17 cellular contexts compared by ENCODE assay signal in the genomic region with DNA sequence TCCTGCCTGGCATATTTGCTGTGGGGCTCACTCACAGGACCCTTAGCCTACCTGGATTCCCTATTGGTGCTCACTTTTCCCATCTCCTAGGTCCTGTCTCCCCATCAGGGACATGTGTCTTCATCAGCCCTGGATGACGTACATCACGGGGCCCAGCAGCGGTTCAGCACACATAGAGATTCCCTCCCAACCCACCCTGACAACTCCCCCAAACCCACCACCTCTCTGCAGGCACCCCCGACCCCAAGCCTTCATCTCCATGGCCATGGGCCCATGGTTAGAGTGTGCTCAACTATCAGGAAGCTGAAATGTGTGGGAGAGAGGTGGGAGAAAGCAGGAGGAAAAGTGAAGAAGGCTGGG. TPM values are rescaled to one million over a fixed set of nuclear protein-coding genes. Genes with fewer than 3 reads are reported as not detected.
DNase-seq lines count a peak whose midpoint lies in the region; ATAC-seq and TF ChIP-seq lines count a peak whose summit lies in the region.
"Had no signal": no experiment of that assay in that cellular context is flagged by ENCODE, and none has a peak within 500 bp of the region (broad histone marks: within the 10 kb centered on the region; RNA-seq: fewer than 3 reads in every experiment).

No MANE protein-coding gene starts in this region.

- DNase-seq in H9, result no peak
- peak; percentile 49 for DNase-seq in mesenteric fat pad (ENCODE audit: low spot score)
- no peak for DNase-seq in neuronal stem cell (ENCODE audit: low spot score)
- peak; percentile 32 for DNase-seq in upper lobe of right lung
- DNase-seq in RWPE1 (ENCODE audit: low spot score), result no peak
- no peak for DNase-seq in NCI-H524 (lab: John Stamatoyannopoulos, UW)
- DNase-seq: 8988T; Calu3; CD4-positive, alpha-beta memory T cell; GF-D8 had no signal

- H3K4me1 Mint-ChIP-seq in H9, result peaks cover 23 to 31% of the 10 kb centered on the region in 2 experiments

- no peaks in the 10 kb centered on the region; a peak in 1 of 7 replicates for H3K36me3 Mint-ChIP-seq in H9 (ENCODE audit: insufficient read depth in 1 of 3, low read depth in 3 of 3)

- H3K23ac ChIP-seq in H9 (ENCODE audit: insufficient read length, low read depth, low read length) (no peak overlapping the region), neuronal stem cell (ENCODE audit: low read depth, low read length, poor library complexity) (no peak overlapping the region)

- H2BK120ac ChIP-seq in H9 (ENCODE audit: low read depth, low read length, poor library complexity, severe bottlenecking) (no peak overlapping the region), neuronal stem cell (ENCODE audit: low read depth, low read length) (no peak overlapping the region)

- no peak overlapping the region for H3K4me3 ChIP-seq in neuronal stem cell (ENCODE audit: low read length in 2 of 2)
- no peak overlapping the region for H3K4me3 ChIP-seq in upper lobe of right lung
- H3K4me3 ChIP-seq: BLaER1, GM23338 had no signal

- no peak overlapping the region for H4K91ac ChIP-seq in H9 (ENCODE audit: insufficient read length, low read depth, low read length)
- no peak overlapping the region for H4K91ac ChIP-seq in neuronal stem cell (ENCODE audit: low read depth, low read length, poor library complexity)

- H2BK5ac ChIP-seq in H9 (ENCODE audit: insufficient read length, low read length), result no peak overlapping the region
- H2BK5ac ChIP-seq in neuronal stem cell (ENCODE audit: low read length), result peak overlapping the region; percentile 5

- WGBS in H9 (ENCODE audit: extremely low coverage, insufficient read length, low lambda C conversion rate), result no CpG with 5 or more reads among the region's 4 CpGs
- WGBS in neuronal stem cell (ENCODE audit: extremely low coverage in 2 of 2, insufficient read length in 2 of 2, insufficient replicate concordance in 1 of 2), 2 donors, result no CpG with 5 or more reads among the region's 4 CpGs

- H2AFZ ChIP-seq in H9 (ENCODE audit: low read length) (no peak overlapping the region), neuronal stem cell (ENCODE audit: low read length) (no peak overlapping the region)
- H2AFZ ChIP-seq: GM23338 had no signal

- H3K4me2 ChIP-seq in H9 (ENCODE audit: insufficient read depth, insufficient read length, low read length) (no peak overlapping the region), neuronal stem cell (ENCODE audit: insufficient read depth, low read length, poor library complexity, severe bottlenecking) (no peak overlapping the region)
- H3K4me2 ChIP-seq: BLaER1, GM23338 had no signal

- H3K79me2 ChIP-seq in H9 (ENCODE audit: insufficient read depth, low read length), result no peaks in the 10 kb centered on the region

- no peak overlapping the region for H3T11ph ChIP-seq in H9 (ENCODE audit: low read length)

- POLR2A ChIA-PET in RWPE1 (lab: Yijun Ruan, JAX; ENCODE audit: low non-redundant PET), result no interaction called here

- peaks cover 2 to 5% of the 10 kb centered on the region in 2 donors for H3K36me3 ChIP-seq in neuronal stem cell (replicated peaks in 1 of 2; ENCODE audit: control insufficient read depth in 2 of 2, insufficient read depth in 2 of 2, low read length in 2 of 2)
- no peaks in the 10 kb centered on the region for H3K36me3 ChIP-seq in upper lobe of right lung

- H3K23me2 ChIP-seq in H9 (ENCODE audit: insufficient read length, low read depth, low read length, poor library complexity, severe bottlenecking), result no peaks in the 10 kb centered on the region

- H3K4ac ChIP-seq in H9 (ENCODE audit: low read depth, low read length) (no peak overlapping the region), neuronal stem cell (ENCODE audit: low read length) (no peak overlapping the region)

- H3K9me3 Mint-ChIP-seq in H9, result no peaks in the 10 kb centered on the region
- H3K9me3 Mint-ChIP-seq: CD14-positive monocyte; CD4-positive, alpha-beta memory T cell; GM23338 had no signal

- no peaks in the 10 kb centered on the region for H3K79me1 ChIP-seq in H9 (ENCODE audit: insufficient read depth, low read depth, low read length, poor library complexity, severe bottlenecking)
- H3K79me1 ChIP-seq in neuronal stem cell (ENCODE audit: low read depth, low read length), result no peaks in the 10 kb centered on the region

- H3K27me3 ChIP-seq in H9 (ENCODE audit: insufficient read depth, low read length), result no peaks in the 10 kb centered on the region
- H3K27me3 ChIP-seq in neuronal stem cell (ENCODE audit: control insufficient read depth in 3 of 3, insufficient read depth in 3 of 3, low read depth in 1 of 3, low read length in 3 of 3), result no peaks in the 10 kb centered on the region
- H3K27me3 ChIP-seq in upper lobe of right lung, result no peaks in the 10 kb centered on the region
- H3K27me3 ChIP-seq: BLaER1 had no signal

- H2BK12ac ChIP-seq in H9 (ENCODE audit: insufficient read length, low read depth, low read length) (no peak overlapping the region), neuronal stem cell (ENCODE audit: low read length) (no peak overlapping the region)

- H4K5ac ChIP-seq in H9 (ENCODE audit: insufficient read length, low read depth, low read length), result no peak overlapping the region

- H2BK15ac ChIP-seq in H9 (ENCODE audit: low read depth, low read length) (no peak overlapping the region), neuronal stem cell (ENCODE audit: low read length) (no peak overlapping the region)

- no peaks in the 10 kb centered on the region; the same call in none of the 2 replicates for H3K27me3 Mint-ChIP-seq in H9 (ENCODE audit: low read depth)
- H3K27me3 Mint-ChIP-seq: CD4-positive, alpha-beta memory T cell had no signal

- H3K9ac ChIP-seq in H9 (ENCODE audit: extremely low read depth, insufficient read length, low read length) (no peak overlapping the region), neuronal stem cell (ENCODE audit: low read depth, low read length, poor library complexity) (peak overlapping the region; percentile 54)
- H3K9ac ChIP-seq: BLaER1 had no signal

- H4K8ac ChIP-seq in H9 (replicated peaks; ENCODE audit: insufficient read length, low read depth, low read length) (no peak overlapping the region), neuronal stem cell (ENCODE audit: low read depth, low read length) (no peak overlapping the region)

- H3K4me3 Mint-ChIP-seq in H9, result no peak overlapping the region
- H3K4me3 Mint-ChIP-seq: CD14-positive monocyte; CD4-positive, alpha-beta memory T cell; GM23338 had no signal

- peak overlapping the region in 2 of 3 experiments; percentile 64 to 85; a peak in 3 of 7 replicates for H3K27ac Mint-ChIP-seq in H9
- H3K27ac Mint-ChIP-seq: GM23338 had no signal

- no peak for ATAC-seq in upper lobe of right lung
- no peak for ATAC-seq in HG02571 (IDR thresholded peaks at IDR 0.05; ENCODE audit: unreplicated experiment)
- ATAC-seq: HCT116 had no signal

- TF ChIP-seq CTCF in H9 (conservative IDR thresholded peaks at IDR 0.05), result no peak
- TF ChIP-seq CTCF in upper lobe of right lung (IDR thresholded peaks at IDR 0.05), result no peak
- no peak for TF ChIP-seq CTCF in RWPE1 (conservative IDR thresholded peaks at IDR 0.05; ENCODE audit: low read depth)

- H2AK5ac ChIP-seq in H9 (ENCODE audit: insufficient read length, low read length), result no peak overlapping the region
- no peak overlapping the region for H2AK5ac ChIP-seq in neuronal stem cell (ENCODE audit: low read depth, low read length)

- no peak overlapping the region for H2BK20ac ChIP-seq in H9 (ENCODE audit: low read depth, low read length, poor library complexity, severe bottlenecking)

- no peaks in the 10 kb centered on the region for H4K20me1 ChIP-seq in H9 (ENCODE audit: control insufficient read depth, insufficient read depth, insufficient read length)

- H3K27ac ChIP-seq in H9 (ENCODE audit: insufficient read length, low read depth, low read length) (no peak overlapping the region), neuronal stem cell (replicated peaks; ENCODE audit: low read length) (no peak overlapping the region), upper lobe of right lung (no peak overlapping the region), RWPE1 (no peak overlapping the region)
- H3K27ac ChIP-seq: BLaER1 had no signal

- H3K9me3 ChIP-seq in H9 (ENCODE audit: control insufficient read depth, low read depth, low read length) (no peaks in the 10 kb centered on the region), neuronal stem cell (replicated peaks in 1 of 2; ENCODE audit: control insufficient read depth in 2 of 2, insufficient read depth in 1 of 2, low read depth in 1 of 2, low read length in 2 of 2) (no peaks in the 10 kb centered on the region), upper lobe of right lung (no peaks in the 10 kb centered on the region)
- H3K9me3 ChIP-seq: BLaER1 had no signal

- H3K18ac ChIP-seq in H9 (ENCODE audit: insufficient read length, low read depth, low read length) (no peak overlapping the region), neuronal stem cell (ENCODE audit: low read length) (no peak overlapping the region)

- intact Hi-C loops in upper lobe of right lung (cut with DNase I), result no loop called here

- H3K4me1 ChIP-seq in H9 (ENCODE audit: insufficient read depth, low read length), result no peaks in the 10 kb centered on the region; the same call in 1 of the 2 replicates
- H3K4me1 ChIP-seq in neuronal stem cell (ENCODE audit: control insufficient read depth in 2 of 2, insufficient read depth in 1 of 2, low read depth in 1 of 2, low read length in 2 of 2), result peaks cover 7 to 13% of the 10 kb centered on the region in 2 donors
- no peaks in the 10 kb centered on the region for H3K4me1 ChIP-seq in upper lobe of right lung

- H3K56ac ChIP-seq in H9 (ENCODE audit: insufficient read length, low read depth, low read length), result no peak overlapping the region

- CTCF ChIA-PET in RWPE1 (lab: Yijun Ruan, JAX), result no interaction called here

- H3K14ac ChIP-seq in H9 (ENCODE audit: insufficient read depth, low read length) (no peak overlapping the region), neuronal stem cell (ENCODE audit: low read length) (no peak overlapping the region)

RNA-seq across cellular contexts. Expression of gene SPDEF, which starts 25.4 kb away (rescaled TPM):
- total RNA-seq in H9 (2021) (0.15 and 0.22 TPM in 2 replicates), mesenteric fat pad (0.16 TPM), upper lobe of right lung (1.3 TPM)
- 0.18 TPM for polyA plus RNA-seq in neuronal stem cell (2013, experiment 1 of 2)
- polyA plus RNA-seq in neuronal stem cell (2013, experiment 2 of 2), result 0.18 TPM
- total RNA-seq: A673; CD4-positive, alpha-beta memory T cell; IMR-90 had no signal
- polyA plus RNA-seq: CD14-positive monocyte; CD4-positive, alpha-beta memory T cell; GM23338 had no signal

Comparison
In these comparisons a context has a peak if more than half of its experiments do, and no peak if none do; other contexts are left out.
1. DNase-seq: peak in mesenteric fat pad (single experiment) and upper lobe of right lung (single experiment); none in H9 (single experiment), neuronal stem cell (single experiment), RWPE1 (single experiment) and NCI-H524 (0 of 2).